In the genomic region with DNA sequence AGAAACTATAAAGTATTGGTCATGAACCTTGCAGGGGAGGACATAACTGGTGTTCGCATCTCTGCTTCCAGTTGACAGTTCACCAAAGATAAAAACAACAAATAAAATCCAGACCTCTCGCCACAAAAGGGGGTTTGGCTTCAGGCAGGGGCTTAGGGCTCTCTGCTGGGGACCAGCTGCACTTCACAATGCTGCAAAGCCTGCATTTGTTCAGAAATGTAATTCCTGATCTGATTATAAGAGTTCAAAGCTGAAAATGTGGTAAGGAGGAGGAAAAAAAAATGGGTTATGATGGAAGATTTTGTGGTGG, we compare ENCODE assay signal across 16 cellular contexts.
"Had no signal": no experiment of that assay in that cellular context is flagged by ENCODE, and none has a peak within 500 bp of the region (broad histone marks: within the 10 kb centered on the region; RNA-seq: fewer than 3 reads in every experiment).

No MANE protein-coding gene starts in this region.

- H3K4me3 ChIP-seq: ascending aorta had no signal

- H3K27me3 ChIP-seq: ascending aorta, brain microvascular endothelial cell had no signal

- H3K36me3 ChIP-seq: ascending aorta, brain microvascular endothelial cell, cardiac muscle cell, WERI-Rb-1 had no signal

- H3K27ac ChIP-seq: brain microvascular endothelial cell, cardiac muscle cell, WERI-Rb-1 had no signal

- H3K9me3 ChIP-seq: ascending aorta had no signal

- DNase-seq: activated CD4-positive, alpha-beta T cell treated with anti-CD3 and anti-CD28 coated beads, Interleukin-2, amount 50 U/mL, for 1 hour; activated CD8-positive, alpha-beta memory T cell treated with anti-CD3 and anti-CD28 coated beads, Interleukin-2, amount 50 U/mL, for 4 hours; activated effector memory CD4-positive, alpha-beta T cell treated with Interleukin-2 at 50 U/mL for 16 hours; activated naive CD4-positive, alpha-beta T cell; activated T-cell treated with anti-CD3 and anti-CD28 coated beads, Interleukin-2, amount 50 U/mL, for 1 hour; KBM-7; NCI-H1048; NCI-H146; NCI-H187 treated with DMSO at 0.1 percent for 48 hours; NCI-H2227 treated with DMSO at 0.1 percent for 48 hours; NCI-H524 treated with DMSO at 0.1 percent for 48 hours; T-helper 2 cell had no signal
